ENCODE assay signal across 8 cellular contexts in the genomic region with DNA sequence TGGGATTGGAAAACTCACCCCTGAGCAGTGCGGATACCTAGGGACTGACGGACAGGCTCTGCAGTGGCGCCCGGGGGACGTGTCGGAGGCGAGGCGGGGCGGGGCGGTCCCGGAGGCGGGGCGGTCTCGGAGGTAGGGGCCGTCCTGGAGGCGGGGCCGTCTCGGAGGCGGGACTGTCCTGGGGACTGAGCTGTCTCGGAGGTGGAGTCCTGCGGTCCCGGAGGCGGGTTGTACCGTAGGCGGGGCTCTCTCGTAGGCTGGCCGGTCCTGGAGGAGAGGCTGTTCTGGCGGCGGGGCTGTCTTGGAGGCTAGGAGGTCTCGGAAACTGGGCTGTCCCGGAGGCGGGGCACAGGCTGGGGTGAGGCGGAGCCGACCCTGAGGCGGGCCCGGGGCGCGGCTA.
DNase-seq lines count a peak whose midpoint lies in the region; ATAC-seq and TF ChIP-seq lines count a peak whose summit lies in the region.
"Not testable (repeated sequence)": the region's sequence is repeated elsewhere in the genome, so short reads cannot be mapped to it uniquely, and the experiment has no call there.

No MANE protein-coding gene starts in this region.

- H3K36me3 ChIP-seq in HUES48 (ENCODE audit: control insufficient read depth, insufficient read depth, low read length); Panc1 (ENCODE audit: control insufficient read depth, insufficient read depth, low read length); endodermal cell (ENCODE audit: control insufficient read depth, insufficient read depth, low read length): not testable (repeated sequence)

- in situ Hi-C loops in Panc1 (cut with HindIII; ENCODE audit: low pct_unique_long_range_greater_than_20kb, low sequenced_read_pairs) = not testable (repeated sequence)

- BruUV-seq in Panc1 (replicated peaks; lab: Mats Ljungman, UMichigan) = not testable (repeated sequence)

- intact Hi-C loops in Panc1 (cut with micrococcal nuclease; ENCODE audit: unreplicated experiment) = not testable (repeated sequence)

- not testable (repeated sequence) for H3K9ac ChIP-seq in HUES48 (ENCODE audit: low read depth, low read length); endodermal cell (ENCODE audit: extremely low read depth, low read length, poor library complexity, severe bottlenecking)

- ATAC-seq in GM21737 (IDR thresholded peaks at IDR 0.05; ENCODE audit: unreplicated experiment) (peak; percentile 86), Panc1 (peak; percentile 96)

- not testable (repeated sequence) for H3K27me3 Mint-ChIP-seq in endodermal cell (ENCODE audit: insufficient read depth); nephron progenitor cell (ENCODE audit: low read depth, poor library complexity)

- DNase-seq in DMS114 treated with DMSO at 0.1 percent for 48 hours (lab: John Stamatoyannopoulos, UW; ENCODE audit: unreplicated experiment) (peak; percentile 36), activated T-cell treated with anti-CD3 and anti-CD28 coated beads for 4 hours (peak; percentile 84), nephron progenitor cell (peak; percentile 98)
- not testable (repeated sequence) for DNase-seq in Panc1 (ENCODE audit: low read depth, low spot score); endodermal cell
- DNase-seq in stimulated activated CD8-positive, alpha-beta memory T cell treated with anti-CD3 and anti-CD28 coated beads, Interleukin-4, amount 100 ng/mL, for 4 hours (ENCODE audit: low read depth in 2 of 2, low spot score in 1 of 2) = peak; percentile 83 to 89

- not testable (repeated sequence) for H3K4me1 ChIP-seq in HUES48 (ENCODE audit: control insufficient read depth, insufficient read depth, low read length); Panc1 (ENCODE audit: control insufficient read depth, insufficient read depth, low read length); endodermal cell (ENCODE audit: control insufficient read depth, insufficient read depth, low read length)

- H3K4me1 Mint-ChIP-seq in endodermal cell, nephron progenitor cell: not testable (repeated sequence)

- not testable (repeated sequence) for TF ChIP-seq CTCF in Panc1 (IDR thresholded peaks at IDR 0.05); endodermal cell (conservative IDR thresholded peaks at IDR 0.05); nephron progenitor cell (IDR thresholded peaks at IDR 0.05)

- H3K9me3 Mint-ChIP-seq in endodermal cell, nephron progenitor cell: not testable (repeated sequence)

- H3K4me3 Mint-ChIP-seq in endodermal cell (peak overlapping the region; percentile 37), nephron progenitor cell (peak overlapping the region; percentile 73)

- not testable (repeated sequence) for H3K27ac ChIP-seq in HUES48 (ENCODE audit: low read depth, low read length); Panc1 (ENCODE audit: low read length); endodermal cell (ENCODE audit: low read depth, low read length)

- CTCF ChIA-PET in Panc1 (lab: Charles Lee) = not testable (repeated sequence)

- not testable (repeated sequence) for H3K36me3 Mint-ChIP-seq in endodermal cell (ENCODE audit: low read depth); nephron progenitor cell (ENCODE audit: low read depth)

- not testable (repeated sequence) for H3K9me3 ChIP-seq in HUES48 (ENCODE audit: control insufficient read depth, insufficient read depth, low read length); Panc1 (ENCODE audit: control insufficient read depth, insufficient read depth, low read depth, low read length); endodermal cell (ENCODE audit: control insufficient read depth, low read length)

- H3K4me3 ChIP-seq in HUES48 (ENCODE audit: low read depth, low read length) (peak overlapping the region; percentile 52; the same call in 1 of the 2 replicates), Panc1 (ENCODE audit: low read depth in 2 of 2, low read length in 2 of 2) (peak overlapping the region; percentile 32 to 39)
- H3K4me3 ChIP-seq in endodermal cell (ENCODE audit: low read length) = not testable (repeated sequence)

- 0% methylated on average over 13 of the region's 38 CpGs; no CpG with 5 or more reads in 1 of the 2 experiments for WGBS in endodermal cell (ENCODE audit: insufficient coverage in 1 of 2, insufficient read length in 1 of 2), 2 experiments

- not testable (repeated sequence) for H3K27me3 ChIP-seq in HUES48 (ENCODE audit: control insufficient read depth, insufficient read depth, low read length); Panc1 (ENCODE audit: control insufficient read depth, insufficient read depth, low read length); endodermal cell (ENCODE audit: control insufficient read depth, insufficient read depth, low read length, poor library complexity, severe bottlenecking)

- POLR2A ChIA-PET in Panc1 (lab: Charles Lee) = not testable (repeated sequence)

- H3K27ac Mint-ChIP-seq in endodermal cell, nephron progenitor cell: not testable (repeated sequence)
